ENCODE assay signal across 2 cellular contexts in the genomic region with DNA sequence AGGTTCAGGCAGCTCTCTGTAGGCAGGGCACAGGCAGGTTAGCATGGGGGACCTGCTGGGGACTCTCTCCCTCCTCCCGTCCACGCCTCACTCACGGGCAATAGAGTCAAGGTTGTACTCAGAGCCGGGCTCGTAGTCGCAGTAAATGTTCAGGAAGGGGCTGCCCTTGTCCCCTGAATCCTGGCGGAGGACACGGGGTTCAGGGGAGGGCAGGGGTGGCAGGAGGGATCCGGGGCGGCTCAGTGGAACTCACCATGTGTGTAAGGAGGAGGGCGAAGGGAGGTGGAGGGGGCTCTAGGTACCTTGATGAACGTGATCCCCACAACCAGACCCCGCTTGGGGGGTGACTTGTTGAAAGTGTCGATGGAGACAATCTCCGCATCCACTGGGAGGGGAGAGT.
TF ChIP-seq lines count a peak whose summit lies in the region.

No MANE protein-coding gene starts in this region.

TF ChIP-seq in A549, 52 proteins besides CTCF, POLR2A, EP300 and RAD21:
- TF ChIP-seq HEYL (CRISPR knock-in tag; IDR thresholded peaks at IDR 0.05): no peak
- no peak for TF ChIP-seq JUNB (IDR thresholded peaks at IDR 0.05)
- TF ChIP-seq JUN (IDR thresholded peaks at IDR 0.05): no peak
- no peak for TF ChIP-seq EHF (CRISPR knock-in tag; IDR thresholded peaks at IDR 0.05)
- no peak for TF ChIP-seq RARB (CRISPR knock-in tag; IDR thresholded peaks at IDR 0.05)
- TF ChIP-seq, protein P1, sequence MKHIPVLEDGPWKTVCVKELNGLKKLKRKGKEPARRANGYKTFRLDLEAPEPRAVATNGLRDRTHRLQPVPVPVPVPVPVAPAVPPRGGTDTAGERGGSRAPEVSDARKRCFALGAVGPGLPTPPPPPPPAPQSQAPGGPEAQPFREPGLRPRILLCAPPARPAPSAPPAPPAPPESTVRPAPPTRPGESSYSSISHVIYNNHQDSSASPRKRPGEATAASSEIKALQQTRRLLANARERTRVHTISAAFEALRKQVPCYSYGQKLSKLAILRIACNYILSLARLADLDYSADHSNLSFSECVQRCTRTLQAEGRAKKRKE (CRISPR knock-in tag; IDR thresholded peaks at IDR 0.05; ENCODE audit: low read depth): no peak
- TF ChIP-seq ZC3H11A (IDR thresholded peaks at IDR 0.05): no peak
- TF ChIP-seq, protein P2, sequence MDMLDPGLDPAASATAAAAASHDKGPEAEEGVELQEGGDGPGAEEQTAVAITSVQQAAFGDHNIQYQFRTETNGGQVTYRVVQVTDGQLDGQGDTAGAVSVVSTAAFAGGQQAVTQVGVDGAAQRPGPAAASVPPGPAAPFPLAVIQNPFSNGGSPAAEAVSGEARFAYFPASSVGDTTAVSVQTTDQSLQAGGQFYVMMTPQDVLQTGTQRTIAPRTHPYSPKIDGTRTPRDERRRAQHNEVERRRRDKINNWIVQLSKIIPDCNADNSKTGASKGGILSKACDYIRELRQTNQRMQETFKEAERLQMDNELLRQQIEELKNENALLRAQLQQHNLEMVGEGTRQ (IDR thresholded peaks at IDR 0.05): no peak

TF ChIP-seq in K562, 482 proteins besides CTCF, POLR2A, EP300 and RAD21:
- no peak for TF ChIP-seq EWSR1 (IDR thresholded peaks at IDR 0.05; ENCODE audit: borderline replicate concordance, low read depth, partially characterized antibody)
- TF ChIP-seq NR3C1 (CRISPR knock-in tag; IDR thresholded peaks at IDR 0.05): 0 out of 2 replicates have a peak, but pooled peaks have one; percentile 15
- TF ChIP-seq IFI16 (CRISPR knock-in tag; IDR thresholded peaks at IDR 0.05): no peak
- no peak for TF ChIP-seq ARID2 (IDR thresholded peaks at IDR 0.05)
- no peak for TF ChIP-seq ZBTB1 (CRISPR knock-in tag; IDR thresholded peaks at IDR 0.05; ENCODE audit: borderline replicate concordance, low read depth)
- no peak for TF ChIP-seq CHAMP1 (IDR thresholded peaks at IDR 0.05)
- TF ChIP-seq, protein P3, sequence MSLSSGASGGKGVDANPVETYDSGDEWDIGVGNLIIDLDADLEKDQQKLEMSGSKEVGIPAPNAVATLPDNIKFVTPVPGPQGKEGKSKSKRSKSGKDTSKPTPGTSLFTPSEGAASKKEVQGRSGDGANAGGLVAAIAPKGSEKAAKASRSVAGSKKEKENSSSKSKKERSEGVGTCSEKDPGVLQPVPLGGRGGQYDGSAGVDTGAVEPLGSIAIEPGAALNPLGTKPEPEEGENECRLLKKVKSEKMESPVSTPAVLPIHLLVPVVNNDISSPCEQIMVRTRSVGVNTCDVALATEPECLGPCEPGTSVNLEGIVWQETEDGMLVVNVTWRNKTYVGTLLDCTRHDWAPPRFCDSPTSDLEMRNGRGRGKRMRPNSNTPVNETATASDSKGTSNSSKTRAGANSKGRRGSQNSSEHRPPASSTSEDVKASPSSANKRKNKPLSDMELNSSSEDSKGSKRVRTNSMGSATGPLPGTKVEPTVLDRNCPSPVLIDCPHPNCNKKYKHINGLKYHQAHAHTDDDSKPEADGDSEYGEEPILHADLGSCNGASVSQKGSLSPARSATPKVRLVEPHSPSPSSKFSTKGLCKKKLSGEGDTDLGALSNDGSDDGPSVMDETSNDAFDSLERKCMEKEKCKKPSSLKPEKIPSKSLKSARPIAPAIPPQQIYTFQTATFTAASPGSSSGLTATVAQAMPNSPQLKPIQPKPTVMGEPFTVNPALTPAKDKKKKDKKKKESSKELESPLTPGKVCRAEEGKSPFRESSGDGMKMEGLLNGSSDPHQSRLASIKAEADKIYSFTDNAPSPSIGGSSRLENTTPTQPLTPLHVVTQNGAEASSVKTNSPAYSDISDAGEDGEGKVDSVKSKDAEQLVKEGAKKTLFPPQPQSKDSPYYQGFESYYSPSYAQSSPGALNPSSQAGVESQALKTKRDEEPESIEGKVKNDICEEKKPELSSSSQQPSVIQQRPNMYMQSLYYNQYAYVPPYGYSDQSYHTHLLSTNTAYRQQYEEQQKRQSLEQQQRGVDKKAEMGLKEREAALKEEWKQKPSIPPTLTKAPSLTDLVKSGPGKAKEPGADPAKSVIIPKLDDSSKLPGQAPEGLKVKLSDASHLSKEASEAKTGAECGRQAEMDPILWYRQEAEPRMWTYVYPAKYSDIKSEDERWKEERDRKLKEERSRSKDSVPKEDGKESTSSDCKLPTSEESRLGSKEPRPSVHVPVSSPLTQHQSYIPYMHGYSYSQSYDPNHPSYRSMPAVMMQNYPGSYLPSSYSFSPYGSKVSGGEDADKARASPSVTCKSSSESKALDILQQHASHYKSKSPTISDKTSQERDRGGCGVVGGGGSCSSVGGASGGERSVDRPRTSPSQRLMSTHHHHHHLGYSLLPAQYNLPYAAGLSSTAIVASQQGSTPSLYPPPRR (CRISPR knock-in tag; IDR thresholded peaks at IDR 0.05; ENCODE audit: borderline replicate concordance): 0 out of 2 replicates have a peak, but pooled peaks have one; percentile 4
- no peak for TF ChIP-seq SIN3B (IDR thresholded peaks at IDR 0.05; ENCODE audit: low read depth)
TF ChIP-seq in K562: peak in this region for 2.
